In genomic region chr1:210373628-210373877, GRCh38 we compare ENCODE assay signal across 11 cellular contexts. TPM values are rescaled to one million over a fixed set of nuclear protein-coding genes. Genes with fewer than 3 reads are reported as not detected.
DNase-seq lines count a peak whose midpoint lies in the region; ATAC-seq and TF ChIP-seq lines count a peak whose summit lies in the region.
"Had no signal": no experiment of that assay in that cellular context is flagged by ENCODE, and none has a peak within 500 bp of the region (broad histone marks: within the 10 kb centered on the region; RNA-seq: fewer than 3 reads in every experiment).

No MANE protein-coding gene starts in this region.

- ATAC-seq in right cardiac atrium = no peak
- ATAC-seq in heart right ventricle = no peak

- H2AFZ ChIP-seq in OCI-LY3 (ENCODE audit: low read depth, low read length) = no peak overlapping the region

- WGBS in right cardiac atrium = 81% methylated on average over 1 of the region's 1 CpG
- 87 to 92% methylated on average over 1 of the region's 1 CpG for WGBS in heart right ventricle, 2 donors

- H3K9ac ChIP-seq in OCI-LY3 (ENCODE audit: low read length) = no peak overlapping the region
- H3K9ac ChIP-seq: BLaER1 treated with 17β-estradiol and CSF1 and Interleukin-3, amounts not matched to agents 10 nM and 100 nM had no signal

- H3K27me3 Mint-ChIP-seq in endothelial cell (ENCODE audit: unreplicated experiment) = peaks cover 2% of the 10 kb centered on the region

- H3K36me3 ChIP-seq in heart right ventricle = no peaks in the 10 kb centered on the region
- no peaks in the 10 kb centered on the region for H3K36me3 ChIP-seq in OCI-LY3 (replicated peaks; ENCODE audit: low read depth, low read length)
- H3K36me3 ChIP-seq in vagina = no peaks in the 10 kb centered on the region
- H3K36me3 ChIP-seq: BLaER1 treated with 17β-estradiol and CSF1 and Interleukin-3, amounts not matched to agents 10 nM and 100 nM; thoracic aorta had no signal

- H3K27me3 ChIP-seq in right cardiac atrium (ENCODE audit: control insufficient read depth, insufficient read depth) (no peaks in the 10 kb centered on the region), heart right ventricle (no peaks in the 10 kb centered on the region), OCI-LY3 (ENCODE audit: low read depth, low read length) (peaks cover 10% of the 10 kb centered on the region; the same call in 1 of the 2 replicates), vagina (no peaks in the 10 kb centered on the region)
- H3K27me3 ChIP-seq: BLaER1 treated with 17β-estradiol and CSF1 and Interleukin-3, amounts not matched to agents 10 nM and 100 nM had no signal

- peak overlapping the region; percentile 39 for H3K27ac Mint-ChIP-seq in endothelial cell (ENCODE audit: unreplicated experiment)

- no peaks in the 10 kb centered on the region for H3K9me3 Mint-ChIP-seq in endothelial cell (ENCODE audit: unreplicated experiment)

- H3K4me1 ChIP-seq in right cardiac atrium (ENCODE audit: control insufficient read depth, insufficient read depth, low read length) (peaks cover 2% of the 10 kb centered on the region), heart right ventricle (peaks cover 0 to 13% (median 0%) of the 10 kb centered on the region in 9 donors), OCI-LY3 (ENCODE audit: low read length) (peaks cover 19% of the 10 kb centered on the region), vagina (peaks cover 10% of the 10 kb centered on the region)
- H3K4me1 ChIP-seq: BLaER1 treated with 17β-estradiol and CSF1 and Interleukin-3, amounts not matched to agents 10 nM and 100 nM had no signal

- H3K4me3 Mint-ChIP-seq in endothelial cell (ENCODE audit: unreplicated experiment) = no peak overlapping the region

- peak overlapping the region; percentile 48 for H3K4me2 ChIP-seq in OCI-LY3 (ENCODE audit: low read length)
- H3K4me2 ChIP-seq: BLaER1 treated with 17β-estradiol and CSF1 and Interleukin-3, amounts not matched to agents 10 nM and 100 nM had no signal

- H3K79me2 ChIP-seq in OCI-LY3 (ENCODE audit: low read length) = no peaks in the 10 kb centered on the region

- H3K36me3 Mint-ChIP-seq in endothelial cell (ENCODE audit: low read depth, unreplicated experiment) = no peaks in the 10 kb centered on the region

- H3K4me3 ChIP-seq in right cardiac atrium (ENCODE audit: low read length) = no peak overlapping the region
- H3K4me3 ChIP-seq in heart right ventricle = no peak overlapping the region
- 0 out of 2 replicates have a peak overlapping the region, but pooled peaks have one; percentile 31 for H3K4me3 ChIP-seq in OCI-LY3 (ENCODE audit: low read length)
- no peak overlapping the region for H3K4me3 ChIP-seq in vagina
- H3K4me3 ChIP-seq: BLaER1 treated with 17β-estradiol and CSF1 and Interleukin-3, amounts not matched to agents 10 nM and 100 nM; thoracic aorta had no signal

- no peak for TF ChIP-seq POLR2A in vagina (IDR thresholded peaks at IDR 0.05)

- intact Hi-C loops in right cardiac atrium (cut with DNase I) = no loop called here
- intact Hi-C loops in heart right ventricle (cut with DNase I) = no loop called here
- intact Hi-C loops in vagina (cut with DNase I) = no loop called here

- H4K20me1 ChIP-seq in OCI-LY3 (ENCODE audit: insufficient read depth, low read length) = no peaks in the 10 kb centered on the region
- H4K20me1 ChIP-seq: BLaER1 treated with 17β-estradiol and CSF1 and Interleukin-3, amounts not matched to agents 10 nM and 100 nM had no signal

- H3K9me3 ChIP-seq in right cardiac atrium (ENCODE audit: control insufficient read depth, low read length) (no peaks in the 10 kb centered on the region), heart right ventricle (no peaks in the 10 kb centered on the region), OCI-LY3 (ENCODE audit: insufficient read depth, low read length) (no peaks in the 10 kb centered on the region), vagina (no peaks in the 10 kb centered on the region)
- H3K9me3 ChIP-seq: BLaER1 treated with 17β-estradiol and CSF1 and Interleukin-3, amounts not matched to agents 10 nM and 100 nM; thoracic aorta had no signal

- TF ChIP-seq CTCF in heart right ventricle (IDR thresholded peaks at IDR 0.05) (no peak), OCI-LY3 (IDR thresholded peaks at IDR 0.05; ENCODE audit: low read depth, low read length) (no peak), endothelial cell (IDR thresholded peaks at IDR 0.05; ENCODE audit: unreplicated experiment) (no peak), vagina (IDR thresholded peaks at IDR 0.05) (no peak), GM10266 (IDR thresholded peaks at IDR 0.05; ENCODE audit: control insufficient read depth, insufficient read depth, low read depth, missing control alignments) (no peak)

- no peak for DNase-seq in right cardiac atrium
- DNase-seq in heart right ventricle = no peak
- DNase-seq in endothelial cell (ENCODE audit: low spot score) = no peak
- no peak for DNase-seq in vagina (ENCODE audit: extremely low spot score in 2 of 2)
- no peak for DNase-seq in GM10266 (ENCODE audit: extremely low spot score)
- no peak for DNase-seq in NOMO-1 treated with DMSO at 0.1 percent for 48 hours (lab: John Stamatoyannopoulos, UW; ENCODE audit: unreplicated experiment)
- no peak for DNase-seq in NCI-H146 treated with DMSO at 0.1 percent for 48 hours (lab: John Stamatoyannopoulos, UW; ENCODE audit: unreplicated experiment)
- DNase-seq: NCI-H2029 treated with DMSO at 0.1 percent for 48 hours had no signal

- peak overlapping the region; percentile 13 for H3K27ac ChIP-seq in right cardiac atrium (ENCODE audit: low read length)
- no peak overlapping the region for H3K27ac ChIP-seq in heart right ventricle
- H3K27ac ChIP-seq in OCI-LY3 (ENCODE audit: low read length) = peak overlapping the region; percentile 39; the same call in 1 of the 2 replicates
- H3K27ac ChIP-seq in vagina = peak overlapping the region; percentile 52
- H3K27ac ChIP-seq: thoracic aorta had no signal

- H3K4me1 Mint-ChIP-seq in endothelial cell (ENCODE audit: unreplicated experiment) = no peaks in the 10 kb centered on the region

RNA-seq across cellular contexts. Expression of gene HHAT, which starts 44.9 kb away (rescaled TPM):
- 1 to 10 TPM; 2.2 to 2.8 (median 2.5) TPM for total RNA-seq in right cardiac atrium
- polyA plus RNA-seq in right cardiac atrium = 1.6 TPM
- total RNA-seq in heart right ventricle = 1 to 10 TPM in 9 of 10 donors, under 1 TPM in 1; 0.95 to 4.3 (median 2.6) TPM
- polyA plus RNA-seq in heart right ventricle = 1 to 10 TPM in 1 of 2 donors, under 1 TPM in 1; 0.81 to 1.2 TPM
- total RNA-seq in endothelial cell (ENCODE audit: unreplicated experiment) = 6.0 TPM
- total RNA-seq in vagina = 11.8 TPM

Comparison
In these comparisons a context has a peak if more than half of its experiments do, and no peak if none do; other contexts are left out.
1. H3K27ac ChIP-seq: peak in right cardiac atrium (single experiment), OCI-LY3 (single experiment) and vagina (single experiment); none in heart right ventricle (0 of 10).